ENCODE assay signal across 10 cellular contexts in genomic region chr3:57179580-57180410, GRCh38. TPM values are rescaled to one million over a fixed set of nuclear protein-coding genes. Genes with fewer than 3 reads are reported as not detected.
DNase-seq lines count a peak whose midpoint lies in the region; ATAC-seq and TF ChIP-seq lines count a peak whose summit lies in the region.
"Had no signal": no experiment of that assay in that cellular context is flagged by ENCODE, and none has a peak within 500 bp of the region (broad histone marks: within the 10 kb centered on the region; RNA-seq: fewer than 3 reads in every experiment).

No MANE protein-coding gene starts in this region.

- H3K4me1 ChIP-seq in suprapubic skin, result no peaks in the 10 kb centered on the region

- peaks cover 7% of the 10 kb centered on the region for H3K27me3 Mint-ChIP-seq in activated T-cell treated with anti-CD3 and anti-CD28 coated beads, Interleukin-2, amount 50 U/mL, for 4 hours (ENCODE audit: low read depth)

- H3K4me3 ChIP-seq in choroid plexus epithelial cell (ENCODE audit: low read depth, low read length), result no peak overlapping the region
- H3K4me3 ChIP-seq in suprapubic skin, result no peak overlapping the region

- TF ChIP-seq EP300 in suprapubic skin (IDR thresholded peaks at IDR 0.05), result no peak

- 53% methylated on average over 5 of the region's 5 CpGs for WGBS in suprapubic skin

- TF ChIP-seq CTCF in choroid plexus epithelial cell (conservative IDR thresholded peaks at IDR 0.05; ENCODE audit: low read depth, low read length) (peak; percentile 62), suprapubic skin (IDR thresholded peaks at IDR 0.05) (peak in 1 of 2 donors; percentile 15)

- TF ChIP-seq POLR2A in suprapubic skin (IDR thresholded peaks at IDR 0.05), result no peak

- H3K27me3 ChIP-seq in suprapubic skin, result no peaks in the 10 kb centered on the region

- DNase-seq in SKM-1 treated with dmso at 0.1 percent for 144 hours (lab: John Stamatoyannopoulos, UW; ENCODE audit: unreplicated experiment), result peak; percentile 20
- no peak for DNase-seq in SKM-1 (lab: John Stamatoyannopoulos, UW; ENCODE audit: unreplicated experiment)
- peak; percentile 34 for DNase-seq in NCI-H82 treated with DMSO at 0.1 percent for 48 hours (lab: John Stamatoyannopoulos, UW; ENCODE audit: unreplicated experiment)
- peak; percentile 67 for DNase-seq in choroid plexus epithelial cell (ENCODE audit: low read depth)
- peak; percentile 57 for DNase-seq in renal cortical epithelial cell (ENCODE audit: low read depth)
- DNase-seq in stimulated activated CD4-positive, alpha-beta T cell treated with anti-CD3 and anti-CD28 coated beads, Interleukin-12 subunit alpha, Interleukin-12 subunit beta, amount 100 ng/mL, for 4 hours, result no peak
- DNase-seq in activated T-cell treated with anti-CD3 and anti-CD28 coated beads, Interleukin-2, amount 50 U/mL, for 4 hours, result no peak
- DNase-seq in suprapubic skin (ENCODE audit: low spot score in 2 of 2), result no peak
- DNase-seq: Calu3; stimulated activated CD4-positive, alpha-beta T cell treated with anti-CD3 and anti-CD28 coated beads, Interleukin-2, amount 100 ng/mL, for 48 hours had no signal

- ATAC-seq in activated T-cell treated with anti-CD3 and anti-CD28 coated beads, Interleukin-2, amount 50 U/mL, for 4 hours, result no peak

- no peaks in the 10 kb centered on the region for H3K9me3 Mint-ChIP-seq in activated T-cell treated with anti-CD3 and anti-CD28 coated beads, Interleukin-2, amount 50 U/mL, for 4 hours

- no peak overlapping the region for H3K4me3 Mint-ChIP-seq in activated T-cell treated with anti-CD3 and anti-CD28 coated beads, Interleukin-2, amount 50 U/mL, for 4 hours

- no peaks in the 10 kb centered on the region for H3K4me1 Mint-ChIP-seq in activated T-cell treated with anti-CD3 and anti-CD28 coated beads, Interleukin-2, amount 50 U/mL, for 4 hours (ENCODE audit: low read depth)

- no peaks in the 10 kb centered on the region for H3K36me3 ChIP-seq in suprapubic skin

- no peak overlapping the region for H3K27ac ChIP-seq in suprapubic skin

- H3K36me3 Mint-ChIP-seq in activated T-cell treated with anti-CD3 and anti-CD28 coated beads, Interleukin-2, amount 50 U/mL, for 4 hours (ENCODE audit: insufficient read depth), result no peaks in the 10 kb centered on the region

- H3K9me3 ChIP-seq in suprapubic skin, result no peaks in the 10 kb centered on the region

RNA-seq across cellular contexts. Expression of gene IL17RD, which starts 14.6 kb away (rescaled TPM):
- 2.8 and 7.7 TPM in 2 replicates for total RNA-seq in renal cortical epithelial cell
- total RNA-seq in activated T-cell treated with anti-CD3 and anti-CD28 coated beads, Interleukin-2, amount 50 U/mL, for 4 hours, result under 1 TPM in 2 of 3 donors, not detected in 1; 0.05 to 0.11 TPM
- total RNA-seq in suprapubic skin, result 1 to 10 TPM; 2.2 to 6.1 (median 3.7) TPM

RNA-seq across cellular contexts. Expression of gene HESX1, which starts 20.0 kb away (rescaled TPM):
- 0.55 TPM in 1 of 2 replicates, not detected in the other for total RNA-seq in renal cortical epithelial cell
- total RNA-seq in activated T-cell treated with anti-CD3 and anti-CD28 coated beads, Interleukin-2, amount 50 U/mL, for 4 hours, result not detected
- total RNA-seq in suprapubic skin, result 1 to 10 TPM in 1 of 4 donors, under 1 TPM in 2, not detected in 1; 0.76 to 4.7 (median 0.89) TPM

RNA-seq across cellular contexts. Expression of gene APPL1, which starts 47.7 kb away (rescaled TPM):
- total RNA-seq in renal cortical epithelial cell (38.7 and 47.7 TPM in 2 replicates), suprapubic skin (10 to 100 TPM; 41.1 to 60.2 (median 46.1) TPM)
- 10 to 100 TPM; 24.2 to 29.1 (median 26.2) TPM for total RNA-seq in activated T-cell treated with anti-CD3 and anti-CD28 coated beads, Interleukin-2, amount 50 U/mL, for 4 hours

Comparison
In these comparisons a context has a peak if more than half of its experiments do, and no peak if none do; other contexts are left out.
1. DNase-seq: peak in SKM-1 treated with dmso at 0.1 percent for 144 hours (single experiment), NCI-H82 treated with DMSO at 0.1 percent for 48 hours (single experiment), choroid plexus epithelial cell (single experiment) and renal cortical epithelial cell (single experiment); none in SKM-1 (single experiment), stimulated activated CD4-positive, alpha-beta T cell treated with anti-CD3 and anti-CD28 coated beads, Interleukin-12 subunit alpha, Interleukin-12 subunit beta, amount 100 ng/mL, for 4 hours (single experiment), activated T-cell treated with anti-CD3 and anti-CD28 coated beads, Interleukin-2, amount 50 U/mL, for 4 hours (single experiment) and suprapubic skin (0 of 2).